24 cellular contexts compared by ENCODE assay signal in genomic region chr17:38504216-38504615, GRCh38.
A peak's percentile ranks its signal among the peaks of the same experiment; 100 is the strongest.
DNase-seq lines count a peak whose midpoint lies in the region; ATAC-seq and TF ChIP-seq lines count a peak whose summit lies in the region.
"Had no signal": no experiment of that assay in that cellular context is flagged by ENCODE, and none has a peak within 500 bp of the region (broad histone marks: within the 10 kb centered on the region; RNA-seq: fewer than 3 reads in every experiment).

No MANE protein-coding gene starts in this region.

- H3K9ac ChIP-seq in mesenchymal stem cell (ENCODE audit: low read length), result no peak overlapping the region
- H3K9ac ChIP-seq: BLaER1 had no signal

- H3K27me3 ChIP-seq in mesenchymal stem cell (ENCODE audit: control insufficient read depth in 1 of 2, insufficient read depth in 1 of 2, low read length in 2 of 2), result no peaks in the 10 kb centered on the region
- H3K27me3 ChIP-seq: BE2C had no signal

- H4K91ac ChIP-seq in mesenchymal stem cell (ENCODE audit: low read length), result no peak overlapping the region

- DNase-seq in HFFc6, result no peak
- DNase-seq in mesenchymal stem cell, result no peak
- DNase-seq in neural crest cell (ENCODE audit: low read depth, low spot score), result no peak
- no peak for DNase-seq in left colon
- DNase-seq in HuH-7.5 (ENCODE audit: low spot score), result no peak
- DNase-seq: AML-193; BE2C; C1 segment of cervical spinal cord; CD4-positive, alpha-beta memory T cell; CD4-positive, CD25-positive, alpha-beta regulatory T cell; CD8-positive, alpha-beta memory T cell; COR-L47; DMS 273 treated with DMSO at 0.1 percent for 48 hours; DMS153; DMS79; DND-41; EL; GDM1 had no signal

- no peak overlapping the region for H3K14ac ChIP-seq in mesenchymal stem cell (ENCODE audit: low read length in 2 of 2)

- ATAC-seq in HG02973 (IDR thresholded peaks at IDR 0.05; ENCODE audit: unreplicated experiment) (no peak), left colon (no peak)
- ATAC-seq: GM12878 had no signal

- H3K27ac ChIP-seq in mesenchymal stem cell (ENCODE audit: low read length, poor library complexity, severe bottlenecking), result no peak overlapping the region
- H3K27ac ChIP-seq: 22Rv1, A549, BLaER1 had no signal

- H3K27me3 Mint-ChIP-seq in HFFc6 (ENCODE audit: insufficient read depth), result peaks cover 31% of the 10 kb centered on the region
- H3K27me3 Mint-ChIP-seq in neural crest cell (ENCODE audit: low read depth), result peaks cover 16% of the 10 kb centered on the region

- H3K4ac ChIP-seq in mesenchymal stem cell (ENCODE audit: low read depth in 1 of 2, low read length in 2 of 2), result no peak overlapping the region

- no peak overlapping the region for H2BK120ac ChIP-seq in mesenchymal stem cell (ENCODE audit: low read depth, low read length)

- H3K9me3 Mint-ChIP-seq in HFFc6 (peaks cover 3% of the 10 kb centered on the region), neural crest cell (no peaks in the 10 kb centered on the region)
- H3K9me3 Mint-ChIP-seq: CD8-positive, alpha-beta memory T cell had no signal

- H3K36me3 ChIP-seq in mesenchymal stem cell (ENCODE audit: control insufficient read depth in 1 of 2, insufficient read depth in 2 of 2, low read depth in 1 of 2, low read length in 2 of 2), result peaks cover 65 to 69% of the 10 kb centered on the region in 2 experiments
- H3K36me3 ChIP-seq: BE2C had no signal

- no peaks in the 10 kb centered on the region for H3K9me3 ChIP-seq in mesenchymal stem cell (ENCODE audit: control insufficient read depth, low read length)
- H3K9me3 ChIP-seq: A549, BE2C, BLaER1 had no signal

- H3K27ac Mint-ChIP-seq in HFFc6, result 0 out of 2 replicates have a peak overlapping the region, but pooled peaks have one; percentile 11
- peak overlapping the region; percentile 14 for H3K27ac Mint-ChIP-seq in neural crest cell (ENCODE audit: unreplicated experiment)
- H3K27ac Mint-ChIP-seq: CD14-positive monocyte; CD4-positive, alpha-beta memory T cell; CD4-positive, CD25-positive, alpha-beta regulatory T cell had no signal

- peaks cover 34% of the 10 kb centered on the region for H3K36me3 Mint-ChIP-seq in HFFc6 (ENCODE audit: low read depth)
- peaks cover 15% of the 10 kb centered on the region for H3K36me3 Mint-ChIP-seq in neural crest cell (ENCODE audit: low read depth)
- H3K36me3 Mint-ChIP-seq: CD4-positive, alpha-beta memory T cell; CD4-positive, CD25-positive, alpha-beta regulatory T cell had no signal

- H4K8ac ChIP-seq in mesenchymal stem cell (ENCODE audit: low read length), result peak overlapping the region; percentile 37

- no peak overlapping the region for H2BK5ac ChIP-seq in mesenchymal stem cell (ENCODE audit: low read depth, low read length, poor library complexity, severe bottlenecking)

- H2BK15ac ChIP-seq in mesenchymal stem cell (ENCODE audit: low read depth, poor library complexity, severe bottlenecking), result no peak overlapping the region

- no peak overlapping the region for H3K4me2 ChIP-seq in mesenchymal stem cell (ENCODE audit: low read length, poor library complexity, severe bottlenecking)
- H3K4me2 ChIP-seq: A549, BLaER1 had no signal

- no peak overlapping the region for H2AK5ac ChIP-seq in mesenchymal stem cell (ENCODE audit: low read length, severe bottlenecking)

- H2BK12ac ChIP-seq in mesenchymal stem cell (ENCODE audit: low read length in 2 of 2), result no peak overlapping the region

- intact Hi-C loops in left colon (cut with DNase I, micrococcal nuclease), result no loop called here

- H3K4me1 ChIP-seq in mesenchymal stem cell (ENCODE audit: control insufficient read depth, insufficient read depth, low read depth, low read length), result peaks cover 15% of the 10 kb centered on the region
- H3K4me1 ChIP-seq: A549, BE2C, BLaER1 had no signal

- H3K23ac ChIP-seq in mesenchymal stem cell (ENCODE audit: low read length in 2 of 2), result no peak overlapping the region

- no peak overlapping the region for H3K4me3 ChIP-seq in mesenchymal stem cell (ENCODE audit: insufficient read depth in 1 of 2, low read depth in 1 of 2, low read length in 2 of 2)
- H3K4me3 ChIP-seq: A549, BLaER1, GM12878 had no signal

- TF ChIP-seq CTCF in HFFc6 (IDR thresholded peaks at IDR 0.05), result no peak
- no peak for TF ChIP-seq CTCF in neural crest cell (conservative IDR thresholded peaks at IDR 0.05)

- H3K4me3 Mint-ChIP-seq in HFFc6 (no peak overlapping the region), neural crest cell (no peak overlapping the region)
- H3K4me3 Mint-ChIP-seq: CD14-positive monocyte; CD4-positive, alpha-beta memory T cell; CD4-positive, CD25-positive, alpha-beta regulatory T cell; CD8-positive, alpha-beta memory T cell had no signal

- peaks cover 7% of the 10 kb centered on the region for H3K79me1 ChIP-seq in mesenchymal stem cell (replicated peaks; ENCODE audit: low read length, poor library complexity, severe bottlenecking)

- H2AFZ ChIP-seq in mesenchymal stem cell (ENCODE audit: low read depth, low read length), result no peak overlapping the region

- no peak overlapping the region for H3K18ac ChIP-seq in mesenchymal stem cell (ENCODE audit: low read depth in 1 of 2, low read length in 2 of 2)

- 97% methylated on average over 14 of the region's 14 CpGs for WGBS in mesenchymal stem cell

- H3K4me1 Mint-ChIP-seq in HFFc6 (ENCODE audit: low read depth) (peaks cover 20% of the 10 kb centered on the region), neural crest cell (peaks cover 18% of the 10 kb centered on the region)
- H3K4me1 Mint-ChIP-seq: CD14-positive monocyte had no signal
